ENCODE assay signal across 1 cellular context in the genomic region with DNA sequence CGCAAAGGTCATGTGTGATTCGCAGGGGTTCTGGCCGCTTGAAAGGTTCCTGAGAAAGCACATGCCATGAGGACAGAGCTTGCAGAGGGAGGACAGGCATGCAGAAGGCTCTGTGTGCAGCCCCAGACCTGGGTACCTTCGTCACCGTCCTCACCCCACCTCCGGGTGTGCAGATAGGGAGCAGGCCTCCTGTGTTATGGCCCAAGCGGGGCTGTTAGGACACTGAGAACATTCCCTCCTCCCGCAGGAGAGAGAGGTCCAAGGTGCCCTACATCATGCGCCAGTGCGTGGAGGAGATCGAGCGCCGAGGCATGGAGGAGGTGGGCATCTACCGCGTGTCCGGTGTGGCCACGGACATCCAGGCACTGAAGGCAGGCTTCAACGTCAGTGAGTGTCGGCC. TPM values are rescaled to one million over a fixed set of nuclear protein-coding genes. Genes with fewer than 3 reads are reported as not detected.
"Had no signal": no experiment of that assay in that cellular context is flagged by ENCODE, and none has a peak within 500 bp of the region (broad histone marks: within the 10 kb centered on the region; RNA-seq: fewer than 3 reads in every experiment).

No MANE protein-coding gene starts in this region.

RNA-seq across cellular contexts. Expression of a gene that starts 43.8 kb away (rescaled TPM):
- total RNA-seq: ascending aorta had no signal
